ENCODE assay signal across 1 cellular context in the genomic region with DNA sequence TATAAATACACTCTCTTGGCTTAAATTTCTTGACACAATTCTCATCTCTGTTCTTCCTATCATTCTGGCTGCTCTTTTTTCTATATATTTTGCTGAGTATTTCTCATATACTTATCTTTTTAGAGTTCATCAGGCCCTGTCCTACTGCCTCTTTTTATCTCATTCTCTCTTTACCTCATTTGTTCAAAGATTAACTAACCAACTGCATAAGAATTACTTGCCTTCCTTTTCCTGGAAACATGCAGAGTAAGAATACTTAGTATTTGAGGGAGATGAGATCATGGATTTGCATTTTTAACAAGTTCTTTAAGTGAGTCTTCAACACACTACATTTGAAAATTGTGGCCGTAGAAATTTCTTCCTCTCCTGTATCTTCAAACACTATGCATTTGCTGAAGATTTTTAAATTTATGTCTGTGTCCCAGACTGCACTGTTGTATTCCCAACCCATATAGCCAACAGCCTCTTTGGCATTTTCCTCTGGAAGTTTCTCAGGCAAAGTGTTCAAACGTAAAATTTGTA.
A peak's percentile ranks its signal among the peaks of the same experiment; 100 is the strongest.
TF ChIP-seq lines count a peak whose summit lies in the region.

No MANE protein-coding gene starts in this region.

TF ChIP-seq in K562, 482 proteins besides CTCF, POLR2A, EP300 and RAD21 (continued from another document and continues in another):
- TF ChIP-seq STAG1 (CRISPR knock-in tag; IDR thresholded peaks at IDR 0.05; ENCODE audit: borderline replicate concordance) (no peak), ADNP (tag; IDR thresholded peaks at IDR 0.05) (no peak), RBM25 (IDR thresholded peaks at IDR 0.05; ENCODE audit: low read depth, low read length, severe bottlenecking) (no peak), HOXB6 (CRISPR knock-in tag; IDR thresholded peaks at IDR 0.05; ENCODE audit: borderline replicate concordance) (no peak), CLOCK (CRISPR knock-in tag; IDR thresholded peaks at IDR 0.05; ENCODE audit: borderline replicate concordance) (no peak), TSC22D4 (tag; IDR thresholded peaks at IDR 0.05) (no peak), YBX1 (IDR thresholded peaks at IDR 0.05) (no peak), LCOR (CRISPR knock-in tag; IDR thresholded peaks at IDR 0.05) (no peak), TARDBP (IDR thresholded peaks at IDR 0.05) (no peak), GABPA (tag; conservative IDR thresholded peaks at IDR 0.05; ENCODE audit: low read depth) (no peak; the same call in 1 of the 2 replicates), TBP (optimal IDR thresholded peaks at IDR 0.05; ENCODE audit: low read depth, low read length) (no peak), EGR1 (conservative IDR thresholded peaks at IDR 0.05) (no peak), MCM3 (IDR thresholded peaks at IDR 0.05) (no peak), ELF4 (CRISPR knock-in tag; IDR thresholded peaks at IDR 0.05) (no peak), TRIM24 (IDR thresholded peaks at IDR 0.05) (peak in 1 of 2 experiments; percentile 25; a peak in 1 of 4 replicates), SMARCC2 (IDR thresholded peaks at IDR 0.05; ENCODE audit: low read depth) (peak; percentile 53), NFYB (IDR thresholded peaks at IDR 0.05; ENCODE audit: extremely low read depth, insufficient read length) (no peak), GABPB2 (CRISPR knock-in tag; conservative IDR thresholded peaks at IDR 0.05) (no peak), NFRKB (IDR thresholded peaks at IDR 0.05; ENCODE audit: low read depth) (0 out of 2 replicates have a peak, but pooled peaks have one; percentile 92), ZNF444 (CRISPR knock-in tag; IDR thresholded peaks at IDR 0.05) (no peak), ZNF316 (IDR thresholded peaks at IDR 0.05) (peak; percentile 86), ARID1B (IDR thresholded peaks at IDR 0.05) (peak; percentile 90), RNF219 (CRISPR knock-in tag; IDR thresholded peaks at IDR 0.05) (no peak), TCF7 (IDR thresholded peaks at IDR 0.05; ENCODE audit: borderline replicate concordance) (no peak), ZNF592 (IDR thresholded peaks at IDR 0.05) (peak; percentile 86), NCOA2 (IDR thresholded peaks at IDR 0.05; ENCODE audit: partially characterized antibody in 2 of 2) (peak; percentile 52 to 71), NFATC3 (IDR thresholded peaks at IDR 0.05) (no peak), RAD51 (IDR thresholded peaks at IDR 0.05; ENCODE audit: borderline replicate concordance, low read depth) (no peak), MLLT1 (IDR thresholded peaks at IDR 0.05) (peak; percentile 83 to 91), NCOR1 (IDR thresholded peaks at IDR 0.05) (peak; percentile 81), ZC3H4 (CRISPR knock-in tag; IDR thresholded peaks at IDR 0.05; ENCODE audit: borderline replicate concordance) (no peak), ZBTB8A (IDR thresholded peaks at IDR 0.05; ENCODE audit: partially characterized antibody) (no peak), ESRRA (IDR thresholded peaks at IDR 0.05; ENCODE audit: borderline replicate concordance, low read depth) (no peak), ZNF696 (CRISPR knock-in tag; conservative IDR thresholded peaks at IDR 0.05) (no peak)
- TF ChIP-seq, protein P1, sequence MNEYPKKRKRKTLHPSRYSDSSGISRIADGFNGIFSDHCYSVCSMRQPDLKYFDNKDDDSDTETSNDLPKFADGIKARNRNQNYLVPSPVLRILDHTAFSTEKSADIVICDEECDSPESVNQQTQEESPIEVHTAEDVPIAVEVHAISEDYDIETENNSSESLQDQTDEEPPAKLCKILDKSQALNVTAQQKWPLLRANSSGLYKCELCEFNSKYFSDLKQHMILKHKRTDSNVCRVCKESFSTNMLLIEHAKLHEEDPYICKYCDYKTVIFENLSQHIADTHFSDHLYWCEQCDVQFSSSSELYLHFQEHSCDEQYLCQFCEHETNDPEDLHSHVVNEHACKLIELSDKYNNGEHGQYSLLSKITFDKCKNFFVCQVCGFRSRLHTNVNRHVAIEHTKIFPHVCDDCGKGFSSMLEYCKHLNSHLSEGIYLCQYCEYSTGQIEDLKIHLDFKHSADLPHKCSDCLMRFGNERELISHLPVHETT (CRISPR knock-in tag; conservative IDR thresholded peaks at IDR 0.05 in 1 of 2, IDR thresholded peaks at IDR 0.05 in 1 of 2): peak in 1 of 2 experiments; percentile 41; a peak in 1 of 4 replicates
- TF ChIP-seq, protein P2, sequence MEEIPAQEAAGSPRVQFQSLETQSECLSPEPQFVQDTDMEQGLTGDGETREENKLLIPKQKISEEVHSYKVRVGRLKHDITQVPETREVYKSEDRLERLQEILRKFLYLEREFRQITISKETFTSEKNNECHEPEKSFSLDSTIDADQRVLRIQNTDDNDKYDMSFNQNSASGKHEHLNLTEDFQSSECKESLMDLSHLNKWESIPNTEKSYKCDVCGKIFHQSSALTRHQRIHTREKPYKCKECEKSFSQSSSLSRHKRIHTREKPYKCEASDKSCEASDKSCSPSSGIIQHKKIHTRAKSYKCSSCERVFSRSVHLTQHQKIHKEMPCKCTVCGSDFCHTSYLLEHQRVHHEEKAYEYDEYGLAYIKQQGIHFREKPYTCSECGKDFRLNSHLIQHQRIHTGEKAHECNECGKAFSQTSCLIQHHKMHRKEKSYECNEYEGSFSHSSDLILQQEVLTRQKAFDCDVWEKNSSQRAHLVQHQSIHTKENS (CRISPR knock-in tag; IDR thresholded peaks at IDR 0.05): no peak
- TF ChIP-seq, protein P3, sequence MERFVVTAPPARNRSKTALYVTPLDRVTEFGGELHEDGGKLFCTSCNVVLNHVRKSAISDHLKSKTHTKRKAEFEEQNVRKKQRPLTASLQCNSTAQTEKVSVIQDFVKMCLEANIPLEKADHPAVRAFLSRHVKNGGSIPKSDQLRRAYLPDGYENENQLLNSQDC (CRISPR knock-in tag; IDR thresholded peaks at IDR 0.05): no peak
- TF ChIP-seq, protein P4, sequence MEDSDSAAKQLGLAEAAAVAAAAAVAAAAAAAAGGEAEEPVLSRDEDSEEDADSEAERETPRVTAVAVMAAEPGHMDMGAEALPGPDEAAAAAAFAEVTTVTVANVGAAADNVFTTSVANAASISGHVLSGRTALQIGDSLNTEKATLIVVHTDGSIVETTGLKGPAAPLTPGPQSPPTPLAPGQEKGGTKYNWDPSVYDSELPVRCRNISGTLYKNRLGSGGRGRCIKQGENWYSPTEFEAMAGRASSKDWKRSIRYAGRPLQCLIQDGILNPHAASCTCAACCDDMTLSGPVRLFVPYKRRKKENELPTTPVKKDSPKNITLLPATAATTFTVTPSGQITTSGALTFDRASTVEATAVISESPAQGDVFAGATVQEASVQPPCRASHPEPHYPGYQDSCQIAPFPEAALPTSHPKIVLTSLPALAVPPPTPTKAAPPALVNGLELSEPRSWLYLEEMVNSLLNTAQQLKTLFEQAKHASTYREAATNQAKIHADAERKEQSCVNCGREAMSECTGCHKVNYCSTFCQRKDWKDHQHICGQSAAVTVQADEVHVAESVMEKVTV (CRISPR knock-in tag; IDR thresholded peaks at IDR 0.05): no peak
- TF ChIP-seq, protein P5, sequence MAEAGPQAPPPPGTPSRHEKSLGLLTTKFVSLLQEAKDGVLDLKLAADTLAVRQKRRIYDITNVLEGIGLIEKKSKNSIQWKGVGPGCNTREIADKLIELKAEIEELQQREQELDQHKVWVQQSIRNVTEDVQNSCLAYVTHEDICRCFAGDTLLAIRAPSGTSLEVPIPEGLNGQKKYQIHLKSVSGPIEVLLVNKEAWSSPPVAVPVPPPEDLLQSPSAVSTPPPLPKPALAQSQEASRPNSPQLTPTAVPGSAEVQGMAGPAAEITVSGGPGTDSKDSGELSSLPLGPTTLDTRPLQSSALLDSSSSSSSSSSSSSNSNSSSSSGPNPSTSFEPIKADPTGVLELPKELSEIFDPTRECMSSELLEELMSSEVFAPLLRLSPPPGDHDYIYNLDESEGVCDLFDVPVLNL (CRISPR knock-in tag; IDR thresholded peaks at IDR 0.05; ENCODE audit: low read depth): no peak
